ENCODE assay signal across 20 cellular contexts in genomic region chr17:27216836-27217235, GRCh38.
DNase-seq lines count a peak whose midpoint lies in the region; ATAC-seq lines count a peak whose summit lies in the region.
"Had no signal": no experiment of that assay in that cellular context is flagged by ENCODE, and none has a peak within 500 bp of the region (broad histone marks: within the 10 kb centered on the region; RNA-seq: fewer than 3 reads in every experiment).

No MANE protein-coding gene starts in this region.

- H3K4me1 ChIP-seq in Karpas-422 (ENCODE audit: low read length) (peaks cover 19% of the 10 kb centered on the region), HAP-1 (no peaks in the 10 kb centered on the region), SJCRH30 (no peaks in the 10 kb centered on the region)
- H3K4me1 ChIP-seq: left ventricle myocardium inferior, parathyroid adenoma, testis had no signal

- no peak overlapping the region for H3K9ac ChIP-seq in Karpas-422 (ENCODE audit: low read length)
- H3K9ac ChIP-seq: parathyroid adenoma had no signal

- no peaks in the 10 kb centered on the region for H4K20me1 ChIP-seq in Karpas-422 (ENCODE audit: insufficient read depth, low read depth, low read length)

- no peak overlapping the region for H3K4me3 ChIP-seq in Karpas-422 (ENCODE audit: low read length)
- no peak overlapping the region for H3K4me3 ChIP-seq in HAP-1
- H3K4me3 ChIP-seq in SJCRH30: no peak overlapping the region
- H3K4me3 ChIP-seq: GM23338, left ventricle myocardium inferior, testis had no signal

- H2AFZ ChIP-seq in Karpas-422 (ENCODE audit: low read length): no peak overlapping the region
- H2AFZ ChIP-seq: GM23338, parathyroid adenoma had no signal

- H3K27me3 ChIP-seq in Karpas-422 (ENCODE audit: low read length): no peaks in the 10 kb centered on the region
- no peaks in the 10 kb centered on the region for H3K27me3 ChIP-seq in HAP-1 (ENCODE audit: low read depth)
- no peaks in the 10 kb centered on the region; the same call in 1 of the 2 replicates for H3K27me3 ChIP-seq in SJCRH30
- H3K27me3 ChIP-seq: testis had no signal

- peak overlapping the region; percentile 27 for H3K4me2 ChIP-seq in Karpas-422 (ENCODE audit: low read depth, low read length, poor library complexity, severe bottlenecking)
- H3K4me2 ChIP-seq: GM23338 had no signal

- in situ Hi-C loops in HAP-1 (cut with MboI; ENCODE audit: low sequenced_read_pairs): no loop called here

- H3K9me2 ChIP-seq in Karpas-422 (replicated peaks; ENCODE audit: insufficient read depth, low read length): no peaks in the 10 kb centered on the region

- H3K9me3 ChIP-seq in Karpas-422 (ENCODE audit: low read length) (no peaks in the 10 kb centered on the region), HAP-1 (no peaks in the 10 kb centered on the region), SJCRH30 (replicated peaks) (no peaks in the 10 kb centered on the region; the same call in 1 of the 2 replicates)
- H3K9me3 ChIP-seq: testis had no signal

- H3K79me2 ChIP-seq in Karpas-422 (ENCODE audit: low read length): no peaks in the 10 kb centered on the region
- H3K79me2 ChIP-seq: parathyroid adenoma had no signal

- H3K27ac ChIP-seq in Karpas-422 (ENCODE audit: low read length) (no peak overlapping the region), SJCRH30 (no peak overlapping the region)
- H3K27ac ChIP-seq: left ventricle myocardium inferior, parathyroid adenoma, testis had no signal

- H3K36me3 ChIP-seq in Karpas-422 (ENCODE audit: insufficient read depth, low read length) (no peaks in the 10 kb centered on the region), HAP-1 (replicated peaks) (no peaks in the 10 kb centered on the region), SJCRH30 (no peaks in the 10 kb centered on the region)
- H3K36me3 ChIP-seq: left ventricle myocardium inferior had no signal

- ATAC-seq in GM18498 (IDR thresholded peaks at IDR 0.05; ENCODE audit: unreplicated experiment): peak; percentile 28
- no peak for ATAC-seq in HG03159 (IDR thresholded peaks at IDR 0.05; ENCODE audit: unreplicated experiment)
- ATAC-seq: GM23338 had no signal

- DNase-seq in Karpas-422: peak; percentile 66
- peak; percentile 38 for DNase-seq in SKM-1 (lab: John Stamatoyannopoulos, UW; ENCODE audit: unreplicated experiment)
- peak; percentile 15 for DNase-seq in renal cortical epithelial cell (ENCODE audit: low read depth)
- DNase-seq in HAP-1 (ENCODE audit: low spot score in 2 of 2): no peak
- DNase-seq in SJCRH30: no peak
- DNase-seq: activated CD4-positive, alpha-beta T cell treated with anti-CD3 and anti-CD28 coated beads for 1 hour; activated CD8-positive, alpha-beta memory T cell treated with anti-CD3 and anti-CD28 coated beads, Interleukin-2, amount 50 U/mL, for 4 hours; activated naive CD4-positive, alpha-beta T cell treated with anti-CD3 and anti-CD28 coated beads for 36 hours; DMS153; foreskin fibroblast; KBM-7; left ventricle myocardium inferior; NCI-H1694; NCI-H69; stimulated activated CD4-positive, alpha-beta T cell treated with anti-CD3 and anti-CD28 coated beads, Interleukin-4, amount 100 ng/mL, for 4 hours; testis had no signal

Comparison
In these comparisons a context has a peak if more than half of its experiments do, and no peak if none do; other contexts are left out.
1. DNase-seq: peak in Karpas-422 (single experiment), SKM-1 (single experiment) and renal cortical epithelial cell (single experiment); none in HAP-1 (0 of 2) and SJCRH30 (0 of 2).